In genomic region chr1:58529288-58529687, GRCh38 we compare ENCODE assay signal across 20 cellular contexts. TPM values are rescaled to one million over a fixed set of nuclear protein-coding genes. Genes with fewer than 3 reads are reported as not detected.
"Had no signal": no experiment of that assay in that cellular context is flagged by ENCODE, and none has a peak within 500 bp of the region (broad histone marks: within the 10 kb centered on the region; RNA-seq: fewer than 3 reads in every experiment).

No MANE protein-coding gene starts in this region.

- H3K4me3 ChIP-seq: dorsolateral prefrontal cortex, gastroesophageal sphincter, psoas muscle, right lobe of liver, tibial nerve had no signal

- H3K4me3 Mint-ChIP-seq: mesothelial cell of epicardium; nephron; stimulated activated memory B cell treated with anti-CD40 and anti-IgM and Interleukin-4, amounts not matched to agents 10 μg/mL and 1 μg/mL and 100 μg/mL, for 72 hours; stimulated activated naive CD8-positive, alpha-beta T cell treated with anti-CD3 and anti-CD28 coated beads, Interleukin-15, Interleukin-2, amounts not matched to agents 100 ng/mL and 50 ng/mL, for 24 hours had no signal

- H3K27me3 Mint-ChIP-seq: stimulated activated memory B cell treated with anti-CD40 and anti-IgM and Interleukin-4, amounts not matched to agents 10 μg/mL and 1 μg/mL and 100 μg/mL, for 72 hours; stimulated activated naive CD8-positive, alpha-beta T cell treated with anti-CD3 and anti-CD28 coated beads, Interleukin-15, Interleukin-2, amounts not matched to agents 100 ng/mL and 50 ng/mL, for 24 hours had no signal

- H3K27ac ChIP-seq: dorsolateral prefrontal cortex, gastroesophageal sphincter, psoas muscle, right lobe of liver, tibial nerve had no signal

- H3K9me3 ChIP-seq: gastroesophageal sphincter, psoas muscle, right lobe of liver, tibial nerve had no signal

- H3K4me1 ChIP-seq: gastroesophageal sphincter, psoas muscle, right lobe of liver, tibial nerve had no signal

- ATAC-seq: left lobe of liver; stimulated activated memory B cell treated with anti-CD40 and anti-IgM and Interleukin-4, amounts not matched to agents 10 μg/mL and 1 μg/mL and 100 μg/mL, for 72 hours had no signal

- H3K27ac Mint-ChIP-seq: stimulated activated memory B cell treated with anti-CD40 and anti-IgM and Interleukin-4, amounts not matched to agents 10 μg/mL and 1 μg/mL and 100 μg/mL, for 72 hours; stimulated activated naive CD8-positive, alpha-beta T cell treated with anti-CD3 and anti-CD28 coated beads, Interleukin-15, Interleukin-2, amounts not matched to agents 100 ng/mL and 50 ng/mL, for 24 hours had no signal

- H3K9me3 Mint-ChIP-seq: mesothelial cell of epicardium; nephron; stimulated activated memory B cell treated with anti-CD40 and anti-IgM and Interleukin-4, amounts not matched to agents 10 μg/mL and 1 μg/mL and 100 μg/mL, for 72 hours; stimulated activated naive CD8-positive, alpha-beta T cell treated with anti-CD3 and anti-CD28 coated beads, Interleukin-15, Interleukin-2, amounts not matched to agents 100 ng/mL and 50 ng/mL, for 24 hours had no signal

- H3K27me3 ChIP-seq: dorsolateral prefrontal cortex, gastroesophageal sphincter, right lobe of liver, tibial nerve had no signal

- DNase-seq: cortex of kidney; dorsolateral prefrontal cortex; effector memory CD4-positive, alpha-beta T cell; glutamatergic neuron; islet precursor cell; occipital lobe; psoas muscle; retina; right lobe of liver; stimulated activated CD4-positive, alpha-beta T cell treated with anti-CD3 and anti-CD28 coated beads, Interleukin-4, amount 100 ng/mL, for 1 hour; stimulated activated CD8-positive, alpha-beta memory T cell treated with anti-CD3 and anti-CD28 coated beads, Interleukin-4, amount 100 ng/mL, for 48 hours had no signal

RNA-seq across cellular contexts. Expression of gene TACSTD2, which starts 47.8 kb away (rescaled TPM):
- total RNA-seq: myocyte, temporal lobe had no signal
